In genomic region chr7:12494354-12495024, GRCh38 we compare ENCODE assay signal across 1 cellular context.
TF ChIP-seq lines count a peak whose summit lies in the region.

No MANE protein-coding gene starts in this region.

TF ChIP-seq in Ishikawa, 13 proteins besides CTCF, POLR2A, EP300 and RAD21 (continued from another document):
- no peak for TF ChIP-seq FOXM1 (IDR thresholded peaks at IDR 0.05; ENCODE audit: borderline replicate concordance, low read depth)
- no peak for TF ChIP-seq TCF12 (IDR thresholded peaks at IDR 0.05; ENCODE audit: low read depth)
- TF ChIP-seq YY1 (IDR thresholded peaks at IDR 0.05; ENCODE audit: low read depth) = no peak
